Comparison of ENCODE assay signal across 18 cellular contexts in genomic region chr10:33352154-33352553, GRCh38. TPM values are rescaled to one million over a fixed set of nuclear protein-coding genes. Genes with fewer than 3 reads are reported as not detected.
A peak's percentile ranks its signal among the peaks of the same experiment; 100 is the strongest.
DNase-seq lines count a peak whose midpoint lies in the region; ATAC-seq and TF ChIP-seq lines count a peak whose summit lies in the region.
"Had no signal": no experiment of that assay in that cellular context is flagged by ENCODE, and none has a peak within 500 bp of the region (broad histone marks: within the 10 kb centered on the region; RNA-seq: fewer than 3 reads in every experiment).

No MANE protein-coding gene starts in this region.

- CTCF ChIA-PET in SK-N-SH (lab: Yijun Ruan, JAX) (no interaction called here), HEK293T (lab: Yijun Ruan, JAX) (no interaction called here)

- H3K36me3 Mint-ChIP-seq in HFFc6 (ENCODE audit: low read depth) = no peaks in the 10 kb centered on the region

- POLR2A ChIA-PET in SK-N-SH (lab: Yijun Ruan, JAX) (no interaction called here), HEK293T (lab: Yijun Ruan, JAX) (no interaction called here)

- peak overlapping the region; percentile 8; the same call in 1 of the 2 replicates for H3K4me3 Mint-ChIP-seq in HFFc6
- H3K4me3 Mint-ChIP-seq: activated CD8-positive, alpha-beta T cell treated with anti-CD3 and anti-CD28 coated beads for 36 hours had no signal

- no peaks in the 10 kb centered on the region for H3K9me2 ChIP-seq in SK-N-SH

- TF ChIP-seq CTCF in HFFc6 (IDR thresholded peaks at IDR 0.05) (no peak), SK-N-SH (IDR thresholded peaks at IDR 0.05) (no peak), tibial nerve (IDR thresholded peaks at IDR 0.05) (no peak)

- H3K4me2 ChIP-seq in SK-N-SH = no peak overlapping the region

- no peak for TF ChIP-seq POLR2A in tibial nerve (IDR thresholded peaks at IDR 0.05)

- no peak for TF ChIP-seq EP300 in SK-N-SH (IDR thresholded peaks at IDR 0.05; ENCODE audit: borderline replicate concordance in 1 of 2, low read depth in 1 of 2, low read length in 1 of 2)
- TF ChIP-seq EP300 in tibial nerve (IDR thresholded peaks at IDR 0.05) = no peak

- no peaks in the 10 kb centered on the region for H3K79me2 ChIP-seq in SK-N-SH (ENCODE audit: insufficient read depth)

- no peak overlapping the region for H2AFZ ChIP-seq in SK-N-SH (ENCODE audit: low read depth)

- no peaks in the 10 kb centered on the region for H3F3A ChIP-seq in SK-N-SH (replicated peaks; ENCODE audit: insufficient read depth)

- no peak for ATAC-seq in HG02571 (IDR thresholded peaks at IDR 0.05; ENCODE audit: unreplicated experiment)
- ATAC-seq: activated CD8-positive, alpha-beta T cell treated with anti-CD3 and anti-CD28 coated beads for 36 hours had no signal

- no peaks in the 10 kb centered on the region for H3K36me3 ChIP-seq in SK-N-SH (replicated peaks in 1 of 2; ENCODE audit: control insufficient read depth in 1 of 2, insufficient read depth in 2 of 2, low read length in 1 of 2)
- no peaks in the 10 kb centered on the region for H3K36me3 ChIP-seq in tibial nerve
- H3K36me3 ChIP-seq: esophagus squamous epithelium, left ventricle myocardium inferior, stomach had no signal

- H3K27me3 Mint-ChIP-seq in HFFc6 (ENCODE audit: insufficient read depth) = no peaks in the 10 kb centered on the region

- H3K4me1 Mint-ChIP-seq in HFFc6 (ENCODE audit: low read depth) = peaks cover 23% of the 10 kb centered on the region

- peak; percentile 71 for DNase-seq in A172 (ENCODE audit: low spot score)
- DNase-seq in HFFc6 = peak; percentile 49
- DNase-seq in SK-N-SH = no peak
- DNase-seq in fibroblast of peridontal ligament (ENCODE audit: extremely low read depth) = peak; percentile 73
- DNase-seq in HEK293T (ENCODE audit: extremely low spot score) = no peak
- no peak for DNase-seq in tibial nerve (ENCODE audit: low spot score in 2 of 2)
- DNase-seq in NCI-H510A (lab: John Stamatoyannopoulos, UW) = no peak
- DNase-seq: activated CD8-positive, alpha-beta T cell treated with anti-CD3 and anti-CD28 coated beads for 36 hours; esophagus squamous epithelium; left ventricle myocardium inferior; NCI-H1417; NCI-H446; posterior cingulate gyrus; stimulated activated CD4-positive, alpha-beta T cell treated with anti-CD3 and anti-CD28 coated beads, Interleukin-15, amount 100 ng/mL, for 24 hours; stomach; SW 1271 had no signal

- H3K9me3 Mint-ChIP-seq in HFFc6 = no peaks in the 10 kb centered on the region
- H3K9me3 Mint-ChIP-seq: activated CD8-positive, alpha-beta T cell treated with anti-CD3 and anti-CD28 coated beads for 36 hours had no signal

- H3K4me1 ChIP-seq in SK-N-SH (ENCODE audit: control insufficient read depth in 1 of 2, insufficient read depth in 2 of 2, low read depth in 1 of 2, low read length in 1 of 2) = peaks cover 0 to 7% of the 10 kb centered on the region in 2 experiments; a peak in 2 of 4 replicates
- peaks cover 0 to 5% (median 0%) of the 10 kb centered on the region in 4 donors for H3K4me1 ChIP-seq in tibial nerve

- WGBS in SK-N-SH (ENCODE audit: low lambda C conversion rate) = 100% methylated on average over 3 of the region's 3 CpGs
- WGBS in tibial nerve, 2 donors = 33 to 66% methylated on average over 3 of the region's 3 CpGs

- no peak overlapping the region for H3K9ac ChIP-seq in SK-N-SH

- no peak overlapping the region for H3K4me3 ChIP-seq in SK-N-SH (ENCODE audit: low read depth in 2 of 2, low read length in 1 of 2)
- H3K4me3 ChIP-seq in tibial nerve = no peak overlapping the region
- H3K4me3 ChIP-seq: esophagus squamous epithelium, left ventricle myocardium inferior, stomach had no signal

- no peaks in the 10 kb centered on the region for H3K9me3 ChIP-seq in SK-N-SH
- no peaks in the 10 kb centered on the region for H3K9me3 ChIP-seq in tibial nerve
- H3K9me3 ChIP-seq: esophagus squamous epithelium, stomach had no signal

- H3K27ac Mint-ChIP-seq in HFFc6 = peak overlapping the region; percentile 24; the same call in 1 of the 2 replicates
- H3K27ac Mint-ChIP-seq: activated CD8-positive, alpha-beta T cell treated with anti-CD3 and anti-CD28 coated beads for 36 hours had no signal

- H3K27me3 ChIP-seq in SK-N-SH (ENCODE audit: insufficient read depth) (no peaks in the 10 kb centered on the region), tibial nerve (no peaks in the 10 kb centered on the region)
- H3K27me3 ChIP-seq: stomach had no signal

- H3K27ac ChIP-seq in SK-N-SH (ENCODE audit: low read depth in 2 of 2, low read length in 1 of 2) (0 out of 4 replicates have a peak overlapping the region, but pooled peaks of 1 of the 2 experiments have one; percentile 14), tibial nerve (no peak overlapping the region)
- H3K27ac ChIP-seq: esophagus squamous epithelium, left ventricle myocardium inferior, stomach had no signal

- no peaks in the 10 kb centered on the region for H4K20me1 ChIP-seq in SK-N-SH (ENCODE audit: insufficient read depth)

- no peak for TF ChIP-seq RAD21 in SK-N-SH (IDR thresholded peaks at IDR 0.05; ENCODE audit: low read length)

TF ChIP-seq in SK-N-SH, 30 proteins besides CTCF, POLR2A, EP300 and RAD21 (continues in another document):
- no peak for TF ChIP-seq FOXM1 (IDR thresholded peaks at IDR 0.05; ENCODE audit: low read depth)
- no peak for TF ChIP-seq MXI1 (IDR thresholded peaks at IDR 0.05; ENCODE audit: low read depth, low read length)
- TF ChIP-seq FOSL2 (IDR thresholded peaks at IDR 0.05; ENCODE audit: borderline replicate concordance, low read depth) = peak; percentile 50; the same call in 1 of the 2 replicates
- peak; percentile 52 for TF ChIP-seq JUND (IDR thresholded peaks at IDR 0.05)
- TF ChIP-seq TAF1 (IDR thresholded peaks at IDR 0.05; ENCODE audit: borderline replicate concordance, low read depth, low read length) = no peak
- TF ChIP-seq TCF12 (IDR thresholded peaks at IDR 0.05) = peak; percentile 38; the same call in 1 of the 2 replicates
- TF ChIP-seq GABPA (IDR thresholded peaks at IDR 0.05; ENCODE audit: low read depth) = no peak
- no peak for TF ChIP-seq MEF2A (IDR thresholded peaks at IDR 0.05; ENCODE audit: borderline replicate concordance, low read depth)
- peak; percentile 82; the same call in 1 of the 2 replicates for TF ChIP-seq NFIC (IDR thresholded peaks at IDR 0.05; ENCODE audit: borderline replicate concordance)
- TF ChIP-seq EZH2phosphoT487 (IDR thresholded peaks at IDR 0.05; ENCODE audit: borderline replicate concordance, low read depth) = no peak
- TF ChIP-seq MAX (IDR thresholded peaks at IDR 0.05; ENCODE audit: low read depth) = no peak
- TF ChIP-seq PBX3 (IDR thresholded peaks at IDR 0.05) = peak; percentile 50

TF ChIP-seq in HEK293T, 16 proteins besides CTCF, POLR2A, EP300 and RAD21:
- TF ChIP-seq TARDBP (IDR thresholded peaks at IDR 0.05) = no peak

RNA-seq across cellular contexts. Expression of gene NRP1, which starts 17.7 kb away (rescaled TPM):
- 134 and 136 TPM in 2 replicates for total RNA-seq in A172 (2014; rRNA removed; shearing (Covaris generic))
- total RNA-seq in HFFc6 (2021; fragmentation: NEBNext Ultra II Directional; extraction: Animal tissue kit (Norgen Biotek cat#: 25700)) = 100 to 1,000 TPM; 136 to 164 (median 147) TPM
- 129 and 149 TPM in 2 replicates for polyA plus RNA-seq in SK-N-SH (2012; rRNA removed)
- 125 and 142 TPM in 2 replicates for polyA plus RNA-seq in SK-N-SH (2012; cell fraction: cytosol; rRNA removed)
- polyA plus RNA-seq in SK-N-SH (2012; cell fraction: nucleus; rRNA removed) = 100 and 136 TPM in 2 replicates
- 10 to 100 TPM; 45.7 to 90.0 (median 57.7) TPM for total RNA-seq in tibial nerve
- total RNA-seq: OCI-LY7 had no signal

Comparison
In these comparisons a context has a peak if more than half of its experiments do, and no peak if none do; other contexts are left out.
1. DNase-seq: peak in A172 (single experiment), HFFc6 (single experiment) and fibroblast of peridontal ligament (single experiment); none in SK-N-SH (single experiment), HEK293T (single experiment), tibial nerve (0 of 2) and NCI-H510A (single experiment).